1 cellular context compared by ENCODE assay signal in genomic region chr17:28777178-28777577, GRCh38.
TF ChIP-seq lines count a peak whose summit lies in the region.

No MANE protein-coding gene starts in this region.

TF ChIP-seq in HEK293, 187 proteins besides CTCF, POLR2A, EP300 and RAD21 (continued from another document):
- TF ChIP-seq ZBTB17 (tag by site-specific recombination; IDR thresholded peaks at IDR 0.05), result no peak
- TF ChIP-seq SP7 (tag by site-specific recombination; IDR thresholded peaks at IDR 0.05), result no peak
- TF ChIP-seq ZNF692 (tag by site-specific recombination; IDR thresholded peaks at IDR 0.05), result no peak
- TF ChIP-seq ZNF704 (tag by site-specific recombination; IDR thresholded peaks at IDR 0.05), result no peak
- no peak for TF ChIP-seq ZNF645 (tag by site-specific recombination; IDR thresholded peaks at IDR 0.05)
- TF ChIP-seq GLIS2 (tag by site-specific recombination; IDR thresholded peaks at IDR 0.05), result no peak
- no peak for TF ChIP-seq ZNF10 (tag by site-specific recombination; IDR thresholded peaks at IDR 0.05)
- no peak for TF ChIP-seq ZNF2 (tag by site-specific recombination; IDR thresholded peaks at IDR 0.05)
- no peak for TF ChIP-seq ZNF394 (tag by site-specific recombination; IDR thresholded peaks at IDR 0.05; ENCODE audit: borderline replicate concordance)
- no peak for TF ChIP-seq ZNF174 (tag by site-specific recombination; IDR thresholded peaks at IDR 0.05)
- no peak for TF ChIP-seq IKZF3 (tag by site-specific recombination; IDR thresholded peaks at IDR 0.05)
TF ChIP-seq in HEK293: peak in this region for 0.
